ENCODE assay signal across 8 cellular contexts in genomic region chr3:14434105-14434504, GRCh38. TPM values are rescaled to one million over a fixed set of nuclear protein-coding genes. Genes with fewer than 3 reads are reported as not detected.
DNase-seq lines count a peak whose midpoint lies in the region; ATAC-seq, FAIRE-seq and TF ChIP-seq lines count a peak whose summit lies in the region.

No MANE protein-coding gene starts in this region.

- DNase-seq in CD4-positive, CD25-positive, alpha-beta regulatory T cell, result peak in 2 of 3 donors; percentile 13 to 32
- DNase-seq in astrocyte (ENCODE audit: low read depth) (peak; percentile 59), myocyte (ENCODE audit: low read depth) (peak; percentile 61)

- TF ChIP-seq CTCF in KMS-11 (conservative IDR thresholded peaks at IDR 0.05; ENCODE audit: low read depth, low read length) (no peak), astrocyte (IDR thresholded peaks at IDR 0.05; ENCODE audit: insufficient read depth, low read depth, low read length) (no peak)

- no peaks in the 10 kb centered on the region; the same call in 1 of the 2 replicates for H3K79me2 ChIP-seq in KMS-11 (ENCODE audit: insufficient read depth, low read depth)
- H3K79me2 ChIP-seq in astrocyte (ENCODE audit: insufficient read depth, low read length), result peaks cover 5% of the 10 kb centered on the region

- no peaks in the 10 kb centered on the region for H3K9me3 Mint-ChIP-seq in CD4-positive, CD25-positive, alpha-beta regulatory T cell
- H3K9me3 Mint-ChIP-seq in astrocyte (ENCODE audit: unreplicated experiment), result peaks cover 2% of the 10 kb centered on the region

- H3K36me3 Mint-ChIP-seq in CD4-positive, CD25-positive, alpha-beta regulatory T cell, result no peaks in the 10 kb centered on the region
- no peaks in the 10 kb centered on the region for H3K36me3 Mint-ChIP-seq in astrocyte (ENCODE audit: low read depth, unreplicated experiment)

- peaks cover 5% of the 10 kb centered on the region for H3K36me3 ChIP-seq in CD4-positive, CD25-positive, alpha-beta regulatory T cell (ENCODE audit: control insufficient read depth, insufficient read depth, low read length)
- H3K36me3 ChIP-seq in KMS-11 (ENCODE audit: insufficient read depth), result no peaks in the 10 kb centered on the region
- no peaks in the 10 kb centered on the region for H3K36me3 ChIP-seq in astrocyte (ENCODE audit: insufficient read depth, low read length)

- no peaks in the 10 kb centered on the region for H3K27me3 ChIP-seq in CD4-positive, CD25-positive, alpha-beta regulatory T cell (ENCODE audit: control insufficient read depth, insufficient read depth, low read length)
- H3K27me3 ChIP-seq in KMS-11 (ENCODE audit: insufficient read depth, low read depth), result no peaks in the 10 kb centered on the region
- no peaks in the 10 kb centered on the region for H3K27me3 ChIP-seq in astrocyte (ENCODE audit: insufficient read depth, low read length)

- H3K4me1 ChIP-seq in CD4-positive, CD25-positive, alpha-beta regulatory T cell (ENCODE audit: control insufficient read depth, insufficient read depth, low read length, poor library complexity, severe bottlenecking), result peaks cover 72% of the 10 kb centered on the region
- H3K4me1 ChIP-seq in KMS-11 (ENCODE audit: low read depth, poor library complexity, severe bottlenecking) (peaks cover 64% of the 10 kb centered on the region), astrocyte (ENCODE audit: insufficient read depth, low read length) (peaks cover 49% of the 10 kb centered on the region)

- 0 out of 2 replicates have a peak, but pooled peaks cover 3% of the 10 kb centered on the region for H4K20me1 ChIP-seq in KMS-11 (ENCODE audit: insufficient read depth)
- peaks cover 30% of the 10 kb centered on the region for H4K20me1 ChIP-seq in astrocyte (ENCODE audit: insufficient read depth, low read length)

- H3K9me3 ChIP-seq in CD4-positive, CD25-positive, alpha-beta regulatory T cell (ENCODE audit: control insufficient read depth in 2 of 2, low read length in 2 of 2), result no peaks in the 10 kb centered on the region
- H3K9me3 ChIP-seq in astrocyte (ENCODE audit: insufficient read depth, low read depth, low read length), result no peaks in the 10 kb centered on the region

- H3K9ac ChIP-seq in KMS-11, result no peak overlapping the region
- peak overlapping the region; percentile 18 for H3K9ac ChIP-seq in astrocyte (ENCODE audit: low read length)

- H3K27ac Mint-ChIP-seq in CD4-positive, CD25-positive, alpha-beta regulatory T cell, result peak overlapping the region; percentile 95 to 99 (median 99)
- H3K27ac Mint-ChIP-seq in astrocyte (ENCODE audit: unreplicated experiment), result no peak overlapping the region

- H3K4me1 Mint-ChIP-seq in CD4-positive, CD25-positive, alpha-beta regulatory T cell, result peaks cover 0 to 88% (median 56%) of the 10 kb centered on the region in 4 donors
- peaks cover 36% of the 10 kb centered on the region for H3K4me1 Mint-ChIP-seq in astrocyte (ENCODE audit: low read depth, unreplicated experiment)

- H3K4me2 ChIP-seq in KMS-11 (peak overlapping the region; percentile 54; the same call in 1 of the 2 replicates), astrocyte (ENCODE audit: low read length) (peak overlapping the region; percentile 68)

- peak overlapping the region; percentile 98 for H3K27ac ChIP-seq in CD4-positive, CD25-positive, alpha-beta regulatory T cell (ENCODE audit: insufficient read depth, low read length, poor library complexity, severe bottlenecking)
- H3K27ac ChIP-seq in KMS-11 (no peak overlapping the region; the same call in 1 of the 2 replicates), astrocyte (ENCODE audit: low read depth, low read length) (no peak overlapping the region)

- no peak for FAIRE-seq in astrocyte (lab: Jason Lieb, UNC)

- H2AFZ ChIP-seq in KMS-11 (ENCODE audit: low read depth), result no peak overlapping the region
- no peak overlapping the region for H2AFZ ChIP-seq in astrocyte (ENCODE audit: low read depth, low read length)

- H3K4me3 ChIP-seq in CD4-positive, CD25-positive, alpha-beta regulatory T cell (ENCODE audit: low read depth, low read length), result peak overlapping the region; percentile 65
- no peak overlapping the region for H3K4me3 ChIP-seq in KMS-11 (IDR thresholded peaks at IDR 0.05; ENCODE audit: insufficient read depth, low read depth, low read length)
- H3K4me3 ChIP-seq in astrocyte (ENCODE audit: insufficient read depth, low read depth, low read length), result no peak overlapping the region

- no peak for ATAC-seq in CD4-positive, CD25-positive, alpha-beta regulatory T cell (ENCODE audit: low read depth in 2 of 2)
- no peak for ATAC-seq in HG03135 (IDR thresholded peaks at IDR 0.05; ENCODE audit: unreplicated experiment)
- no peak for ATAC-seq in HG03469 (IDR thresholded peaks at IDR 0.05; ENCODE audit: unreplicated experiment)
- no peak for ATAC-seq in GM19351 (IDR thresholded peaks at IDR 0.05; ENCODE audit: unreplicated experiment)
- no peak for ATAC-seq in GM18858 (IDR thresholded peaks at IDR 0.05; ENCODE audit: unreplicated experiment)

- H3K27me3 Mint-ChIP-seq in CD4-positive, CD25-positive, alpha-beta regulatory T cell, result no peaks in the 10 kb centered on the region
- H3K27me3 Mint-ChIP-seq in astrocyte (ENCODE audit: low read depth, unreplicated experiment), result no peaks in the 10 kb centered on the region

- H3K4me3 Mint-ChIP-seq in CD4-positive, CD25-positive, alpha-beta regulatory T cell, result peak overlapping the region; percentile 71 to 81 (median 76)
- no peak overlapping the region for H3K4me3 Mint-ChIP-seq in astrocyte (ENCODE audit: unreplicated experiment)

RNA-seq across cellular contexts. Expression of gene SLC6A6, which starts 31.7 kb away (rescaled TPM):
- total RNA-seq in CD4-positive, CD25-positive, alpha-beta regulatory T cell, result 73.3 TPM
- 10 to 100 TPM in 1 of 4 donors, 1 to 10 TPM in 3; 6.9 to 12.9 (median 8.2) TPM for polyA plus RNA-seq in CD4-positive, CD25-positive, alpha-beta regulatory T cell
- total RNA-seq in astrocyte (18.6 and 24.2 TPM in 2 replicates), myocyte (63.3 and 79.9 TPM in 2 replicates)
- polyA plus RNA-seq in myocyte (2012), result 45.9 TPM
